In genomic region chr4:73707918-73708577, GRCh38 we compare ENCODE assay signal across 9 cellular contexts. TPM values are rescaled to one million over a fixed set of nuclear protein-coding genes. Genes with fewer than 3 reads are reported as not detected.
DNase-seq lines count a peak whose midpoint lies in the region; ATAC-seq and TF ChIP-seq lines count a peak whose summit lies in the region.
"Had no signal": no experiment of that assay in that cellular context is flagged by ENCODE, and none has a peak within 500 bp of the region (broad histone marks: within the 10 kb centered on the region; RNA-seq: fewer than 3 reads in every experiment).

No MANE protein-coding gene starts in this region.

- no peak for DNase-seq in activated CD4-positive, alpha-beta memory T cell treated with anti-CD3 and anti-CD28 coated beads, Interleukin-2, amount 10 ng/mL, durations not matched to agents 7 days and 5 days
- DNase-seq in activated CD4-positive, alpha-beta memory T cell treated with anti-CD3 and anti-CD28 coated beads for 36 hours, result no peak
- peak; percentile 80 for DNase-seq in SKM-1 treated with dmso at 0.1 percent for 144 hours (lab: John Stamatoyannopoulos, UW; ENCODE audit: unreplicated experiment)
- peak; percentile 15 to 57 for DNase-seq in heart right ventricle
- peak; percentile 79 to 80 for DNase-seq in aorta
- no peak for DNase-seq in mesenteric fat pad (ENCODE audit: low spot score)
- no peak for DNase-seq in activated CD4-positive, alpha-beta T cell treated with anti-CD3 and anti-CD28 coated beads for 48 hours

- peaks cover 9% of the 10 kb centered on the region for H3K4me1 Mint-ChIP-seq in activated CD4-positive, alpha-beta memory T cell treated with anti-CD3 and anti-CD28 coated beads, Interleukin-2, amount 10 ng/mL, durations not matched to agents 7 days and 5 days
- no peaks in the 10 kb centered on the region for H3K4me1 Mint-ChIP-seq in activated CD4-positive, alpha-beta memory T cell treated with anti-CD3 and anti-CD28 coated beads for 36 hours (ENCODE audit: low read depth)
- H3K4me1 Mint-ChIP-seq: CD4-positive, CD25-positive, alpha-beta regulatory T cell had no signal

- peak overlapping the region; percentile 4 for H3K27ac Mint-ChIP-seq in activated CD4-positive, alpha-beta memory T cell treated with anti-CD3 and anti-CD28 coated beads, Interleukin-2, amount 10 ng/mL, durations not matched to agents 7 days and 5 days
- no peak overlapping the region for H3K27ac Mint-ChIP-seq in activated CD4-positive, alpha-beta memory T cell treated with anti-CD3 and anti-CD28 coated beads for 36 hours
- H3K27ac Mint-ChIP-seq: CD4-positive, CD25-positive, alpha-beta regulatory T cell had no signal

- H3K27me3 Mint-ChIP-seq in activated CD4-positive, alpha-beta memory T cell treated with anti-CD3 and anti-CD28 coated beads, Interleukin-2, amount 10 ng/mL, durations not matched to agents 7 days and 5 days, result no peaks in the 10 kb centered on the region
- peaks cover 8% of the 10 kb centered on the region for H3K27me3 Mint-ChIP-seq in activated CD4-positive, alpha-beta memory T cell treated with anti-CD3 and anti-CD28 coated beads for 36 hours
- H3K27me3 Mint-ChIP-seq: CD4-positive, CD25-positive, alpha-beta regulatory T cell had no signal

- H3K27ac ChIP-seq in heart right ventricle (peak overlapping the region in 2 of 10 donors; percentile 53 to 73), aorta (ENCODE audit: low read depth in 1 of 2, low read length in 2 of 2) (no peak overlapping the region)

- H3K4me3 Mint-ChIP-seq in activated CD4-positive, alpha-beta memory T cell treated with anti-CD3 and anti-CD28 coated beads, Interleukin-2, amount 10 ng/mL, durations not matched to agents 7 days and 5 days, result no peak overlapping the region
- H3K4me3 Mint-ChIP-seq in activated CD4-positive, alpha-beta memory T cell treated with anti-CD3 and anti-CD28 coated beads for 36 hours, result no peak overlapping the region
- H3K4me3 Mint-ChIP-seq: CD4-positive, CD25-positive, alpha-beta regulatory T cell had no signal

- H3K4me1 ChIP-seq in heart right ventricle (peaks cover 0 to 74% (median 23%) of the 10 kb centered on the region in 9 donors), aorta (ENCODE audit: control insufficient read depth in 1 of 2, insufficient read depth in 2 of 2, low read length in 2 of 2) (peaks cover 4 to 9% of the 10 kb centered on the region in 2 donors)

- H3K4me3 ChIP-seq in heart right ventricle, result no peak overlapping the region
- H3K4me3 ChIP-seq in aorta (ENCODE audit: low read length in 2 of 2), result no peak overlapping the region

- 33 to 36% methylated on average over 7 of the region's 7 CpGs for WGBS in heart right ventricle, 2 donors
- WGBS in aorta, 2 donors, result 6 to 7% methylated on average over 7 of the region's 7 CpGs

- H3K36me3 ChIP-seq in heart right ventricle (no peaks in the 10 kb centered on the region), aorta (ENCODE audit: control insufficient read depth in 1 of 2, insufficient read depth in 2 of 2, low read length in 1 of 2) (no peaks in the 10 kb centered on the region)

- no peaks in the 10 kb centered on the region for H3K9me3 ChIP-seq in heart right ventricle
- H3K9me3 ChIP-seq in aorta (ENCODE audit: control insufficient read depth, low read length), result no peaks in the 10 kb centered on the region

- no peak for TF ChIP-seq CTCF in heart right ventricle (IDR thresholded peaks at IDR 0.05)

- H3K27me3 ChIP-seq in heart right ventricle (no peaks in the 10 kb centered on the region), aorta (ENCODE audit: control insufficient read depth in 1 of 2, insufficient read depth in 2 of 2, low read length in 1 of 2) (no peaks in the 10 kb centered on the region)

- CTCF ChIA-PET in activated CD4-positive, alpha-beta memory T cell treated with anti-CD3 and anti-CD28 coated beads, Interleukin-2, amount 10 ng/mL, durations not matched to agents 7 days and 5 days (lab: Charles Lee), result no interaction called here
- CTCF ChIA-PET in activated CD4-positive, alpha-beta memory T cell treated with anti-CD3 and anti-CD28 coated beads for 36 hours (lab: Charles Lee), result no interaction called here

- peaks cover 2% of the 10 kb centered on the region for H3K9me3 Mint-ChIP-seq in activated CD4-positive, alpha-beta memory T cell treated with anti-CD3 and anti-CD28 coated beads, Interleukin-2, amount 10 ng/mL, durations not matched to agents 7 days and 5 days
- no peaks in the 10 kb centered on the region for H3K9me3 Mint-ChIP-seq in activated CD4-positive, alpha-beta memory T cell treated with anti-CD3 and anti-CD28 coated beads for 36 hours

- intact Hi-C loops in activated CD4-positive, alpha-beta memory T cell treated with anti-CD3 and anti-CD28 coated beads for 36 hours (cut with micrococcal nuclease), result no loop called here
- intact Hi-C loops in heart right ventricle (cut with DNase I), result no loop called here
- intact Hi-C loops in aorta (cut with DNase I), result loop anchor here (10.0 kb wide), 2 partner anchors 407 to 1393 kb away; no protein-coding TSS in a partner anchor

- H3K36me3 Mint-ChIP-seq in activated CD4-positive, alpha-beta memory T cell treated with anti-CD3 and anti-CD28 coated beads, Interleukin-2, amount 10 ng/mL, durations not matched to agents 7 days and 5 days (ENCODE audit: low read depth), result no peaks in the 10 kb centered on the region
- H3K36me3 Mint-ChIP-seq in activated CD4-positive, alpha-beta memory T cell treated with anti-CD3 and anti-CD28 coated beads for 36 hours, result no peaks in the 10 kb centered on the region
- H3K36me3 Mint-ChIP-seq: CD4-positive, CD25-positive, alpha-beta regulatory T cell had no signal

- POLR2A ChIA-PET in activated CD4-positive, alpha-beta memory T cell treated with anti-CD3 and anti-CD28 coated beads, Interleukin-2, amount 10 ng/mL, durations not matched to agents 7 days and 5 days (lab: Charles Lee), result interaction anchor here (1.2 kb wide), 1 partner anchor 10 kb away, joined by 3 read pairs; no protein-coding TSS in a partner anchor
- POLR2A ChIA-PET in activated CD4-positive, alpha-beta memory T cell treated with anti-CD3 and anti-CD28 coated beads for 36 hours (lab: Charles Lee), result no interaction called here

- ATAC-seq in heart right ventricle (peak in 6 of 8 donors; percentile 39 to 66 (median 52)), aorta (ENCODE audit: low FRiP score) (peak; percentile 77), HG02938 (IDR thresholded peaks at IDR 0.05; ENCODE audit: unreplicated experiment) (no peak)

RNA-seq across cellular contexts. Expression of gene CXCL8, which starts 32.3 kb away (rescaled TPM):
- 10 to 100 TPM; 12.5 to 13.2 TPM for total RNA-seq in activated CD4-positive, alpha-beta memory T cell treated with anti-CD3 and anti-CD28 coated beads, Interleukin-2, amount 10 ng/mL, durations not matched to agents 7 days and 5 days
- total RNA-seq in activated CD4-positive, alpha-beta memory T cell treated with anti-CD3 and anti-CD28 coated beads for 36 hours, result under 1 TPM; 0.56 to 0.81 TPM
- 10 to 100 TPM in 2 of 10 donors, 1 to 10 TPM in 1, under 1 TPM in 6, not detected in 1; 0.23 to 19.3 (median 0.72) TPM for total RNA-seq in heart right ventricle
- polyA plus RNA-seq in heart right ventricle, result under 1 TPM; 0.64 to 0.80 TPM
- 10 to 100 TPM in 1 of 2 donors, 1 to 10 TPM in 1; 7.8 to 12.1 TPM for total RNA-seq in aorta
- 10 to 100 TPM in 1 of 2 donors, 1 to 10 TPM in 1; 1.3 to 17.9 TPM for polyA plus RNA-seq in aorta
- 31.5 TPM for total RNA-seq in mesenteric fat pad

Comparison
In these comparisons a context has a peak if more than half of its experiments do, and no peak if none do; other contexts are left out.
1. DNase-seq: peak in SKM-1 treated with dmso at 0.1 percent for 144 hours (single experiment), heart right ventricle (2 of 2) and aorta (2 of 2); none in activated CD4-positive, alpha-beta memory T cell treated with anti-CD3 and anti-CD28 coated beads, Interleukin-2, amount 10 ng/mL, durations not matched to agents 7 days and 5 days (single experiment), activated CD4-positive, alpha-beta memory T cell treated with anti-CD3 and anti-CD28 coated beads for 36 hours (single experiment), mesenteric fat pad (single experiment) and activated CD4-positive, alpha-beta T cell treated with anti-CD3 and anti-CD28 coated beads for 48 hours (single experiment).
2. intact Hi-C loops: an anchor here in aorta (10.0 kb wide); none called in activated CD4-positive, alpha-beta memory T cell treated with anti-CD3 and anti-CD28 coated beads for 36 hours and heart right ventricle.